8 cellular contexts compared by ENCODE assay signal in genomic region chr21:39004776-39005605, GRCh38.
DNase-seq lines count a peak whose midpoint lies in the region; ATAC-seq and TF ChIP-seq lines count a peak whose summit lies in the region.

No MANE protein-coding gene starts in this region.

- H3K27ac Mint-ChIP-seq in WTC11 = no peak overlapping the region; the same call in 1 of the 2 replicates

- TF ChIP-seq POLR2A in spleen (IDR thresholded peaks at IDR 0.05) = no peak

- 8 to 23% (median 13%) methylated on average over 16 to 17 of the region's 20 CpGs for WGBS in spleen, 5 donors

- H3K4me3 Mint-ChIP-seq in WTC11 = no peak overlapping the region

- CTCF ChIA-PET in WTC11 (lab: Charles Lee) = interaction anchor here (1.2 kb wide), 2 partner anchors 18 to 77 kb away, joined by 3 to 4 read pairs; no protein-coding TSS in a partner anchor

- peak; percentile 50 for DNase-seq in NCI-H82 (lab: John Stamatoyannopoulos, UW)
- no peak for DNase-seq in NCI-H82 treated with DMSO at 0.1 percent for 48 hours (lab: John Stamatoyannopoulos, UW; ENCODE audit: unreplicated experiment)
- DNase-seq in WTC11 (ENCODE audit: low spot score) = no peak
- DNase-seq in left ventricle myocardium superior = peak; percentile 75
- no peak for DNase-seq in spleen

- no peak for TF ChIP-seq CTCF in WTC11 (IDR thresholded peaks at IDR 0.05)
- TF ChIP-seq CTCF in spleen (IDR thresholded peaks at IDR 0.05 in 8 of 11, conservative IDR thresholded peaks at IDR 0.05 in 3 of 11) = no peak

- no peaks in the 10 kb centered on the region; the same call in 1 of the 2 replicates for H3K36me3 Mint-ChIP-seq in WTC11

- H3K9me3 ChIP-seq in spleen = no peaks in the 10 kb centered on the region

- POLR2A ChIA-PET in WTC11 (lab: Charles Lee) = interaction anchor here (1.5 kb wide), 1 partner anchor 16 kb away, joined by 6 read pairs; no protein-coding TSS in a partner anchor

- H3K9me3 Mint-ChIP-seq in WTC11 = 0 out of 2 replicates have a peak, but pooled peaks cover 3% of the 10 kb centered on the region

- no peaks in the 10 kb centered on the region for H3K36me3 ChIP-seq in spleen

- peaks cover 24 to 93% (median 69%) of the 10 kb centered on the region in 6 donors for H3K4me1 ChIP-seq in spleen

- peaks cover 0 to 18% (median 0%) of the 10 kb centered on the region in 7 donors for H3K27me3 ChIP-seq in spleen (replicated peaks in 1 of 7)

- H3K27me3 Mint-ChIP-seq in WTC11 (ENCODE audit: low read depth) = no peaks in the 10 kb centered on the region; the same call in 1 of the 2 replicates

- ATAC-seq in WTC11 (peak; percentile 35), left ventricle myocardium superior (peak; percentile 74), HG03097 (IDR thresholded peaks at IDR 0.05; ENCODE audit: low FRiP score, unreplicated experiment) (no peak), GM19397 (IDR thresholded peaks at IDR 0.05; ENCODE audit: unreplicated experiment) (no peak), GM18517 (IDR thresholded peaks at IDR 0.05; ENCODE audit: unreplicated experiment) (no peak)

- peak overlapping the region in 1 of 8 donors; percentile 31 for H3K4me3 ChIP-seq in spleen

- peak overlapping the region; percentile 67 to 92 (median 84) for H3K27ac ChIP-seq in spleen

- peaks cover 40% of the 10 kb centered on the region for H3K4me1 Mint-ChIP-seq in WTC11

- intact Hi-C loops in left ventricle myocardium superior (cut with micrococcal nuclease) (no loop called here), spleen (cut with DNase I; ENCODE audit: low total_unique reads) (no loop called here)

TF ChIP-seq in WTC11, 78 proteins besides CTCF, POLR2A, EP300 and RAD21:
- TF ChIP-seq ZNF121 (CRISPR knock-in tag; IDR thresholded peaks at IDR 0.05) = peak; percentile 67; the same call in 1 of the 2 replicates
- TF ChIP-seq, protein P1, sequence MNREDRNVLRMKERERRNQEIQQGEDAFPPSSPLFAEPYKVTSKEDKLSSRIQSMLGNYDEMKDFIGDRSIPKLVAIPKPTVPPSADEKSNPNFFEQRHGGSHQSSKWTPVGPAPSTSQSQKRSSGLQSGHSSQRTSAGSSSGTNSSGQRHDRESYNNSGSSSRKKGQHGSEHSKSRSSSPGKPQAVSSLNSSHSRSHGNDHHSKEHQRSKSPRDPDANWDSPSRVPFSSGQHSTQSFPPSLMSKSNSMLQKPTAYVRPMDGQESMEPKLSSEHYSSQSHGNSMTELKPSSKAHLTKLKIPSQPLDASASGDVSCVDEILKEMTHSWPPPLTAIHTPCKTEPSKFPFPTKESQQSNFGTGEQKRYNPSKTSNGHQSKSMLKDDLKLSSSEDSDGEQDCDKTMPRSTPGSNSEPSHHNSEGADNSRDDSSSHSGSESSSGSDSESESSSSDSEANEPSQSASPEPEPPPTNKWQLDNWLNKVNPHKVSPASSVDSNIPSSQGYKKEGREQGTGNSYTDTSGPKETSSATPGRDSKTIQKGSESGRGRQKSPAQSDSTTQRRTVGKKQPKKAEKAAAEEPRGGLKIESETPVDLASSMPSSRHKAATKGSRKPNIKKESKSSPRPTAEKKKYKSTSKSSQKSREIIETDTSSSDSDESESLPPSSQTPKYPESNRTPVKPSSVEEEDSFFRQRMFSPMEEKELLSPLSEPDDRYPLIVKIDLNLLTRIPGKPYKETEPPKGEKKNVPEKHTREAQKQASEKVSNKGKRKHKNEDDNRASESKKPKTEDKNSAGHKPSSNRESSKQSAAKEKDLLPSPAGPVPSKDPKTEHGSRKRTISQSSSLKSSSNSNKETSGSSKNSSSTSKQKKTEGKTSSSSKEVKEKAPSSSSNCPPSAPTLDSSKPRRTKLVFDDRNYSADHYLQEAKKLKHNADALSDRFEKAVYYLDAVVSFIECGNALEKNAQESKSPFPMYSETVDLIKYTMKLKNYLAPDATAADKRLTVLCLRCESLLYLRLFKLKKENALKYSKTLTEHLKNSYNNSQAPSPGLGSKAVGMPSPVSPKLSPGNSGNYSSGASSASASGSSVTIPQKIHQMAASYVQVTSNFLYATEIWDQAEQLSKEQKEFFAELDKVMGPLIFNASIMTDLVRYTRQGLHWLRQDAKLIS (CRISPR knock-in tag; IDR thresholded peaks at IDR 0.05; ENCODE audit: borderline replicate concordance) = no peak

Comparison
In these comparisons a context has a peak if more than half of its experiments do, and no peak if none do; other contexts are left out.
1. DNase-seq: peak in NCI-H82 (single experiment) and left ventricle myocardium superior (single experiment); none in NCI-H82 treated with DMSO at 0.1 percent for 48 hours (single experiment), WTC11 (single experiment) and spleen (single experiment).
2. ATAC-seq: peak in WTC11 (single experiment) and left ventricle myocardium superior (single experiment); none in HG03097 (single experiment), GM19397 (single experiment) and GM18517 (single experiment).